Comparison of ENCODE assay signal across 8 cellular contexts in genomic region chr2:110677530-110678456, GRCh38. TPM values are rescaled to one million over a fixed set of nuclear protein-coding genes. Genes with fewer than 3 reads are reported as not detected.
DNase-seq lines count a peak whose midpoint lies in the region; TF ChIP-seq lines count a peak whose summit lies in the region.

Gene BUB1, minus strand, starts transcription at chr2:110678063. Its CDS starts 68 bp downstream, at chr2:110677995.

- H3K9me3 ChIP-seq in ES-I3 (ENCODE audit: control insufficient read depth, insufficient read depth, low read length): no peaks in the 10 kb centered on the region
- H3K9me3 ChIP-seq in HAP-1: no peaks in the 10 kb centered on the region
- no peaks in the 10 kb centered on the region for H3K9me3 ChIP-seq in MM.1S (replicated peaks; ENCODE audit: insufficient read depth, low read length)
- H3K9me3 ChIP-seq in stomach smooth muscle (ENCODE audit: control insufficient read depth in 2 of 2, low read length in 2 of 2): no peaks in the 10 kb centered on the region

- peaks cover 2% of the 10 kb centered on the region for H3K9me3 Mint-ChIP-seq in neural crest cell

- H3K27me3 ChIP-seq in HAP-1 (ENCODE audit: low read depth) (no peaks in the 10 kb centered on the region), MM.1S (replicated peaks; ENCODE audit: insufficient read depth, low read length) (no peaks in the 10 kb centered on the region), stomach smooth muscle (ENCODE audit: control insufficient read depth in 1 of 2, insufficient read depth in 2 of 2, low read length in 2 of 2) (peaks cover 0 to 3% of the 10 kb centered on the region in 2 donors)

- peaks cover 51% of the 10 kb centered on the region for H3K79me2 ChIP-seq in MM.1S (ENCODE audit: low read length)

- H3K4me1 Mint-ChIP-seq in neural crest cell: peaks cover 41% of the 10 kb centered on the region

- no peaks in the 10 kb centered on the region for H3K27me3 Mint-ChIP-seq in neural crest cell (ENCODE audit: low read depth)

- H3K27ac ChIP-seq in MM.1S (ENCODE audit: low read length): peak within 1 kb of the TSS; percentile 95
- peak within 1 kb of the TSS; percentile 62 for H3K27ac ChIP-seq in stomach smooth muscle (ENCODE audit: low read length)

- H3K36me3 ChIP-seq in ES-I3 (ENCODE audit: insufficient read depth, low read length): peaks cover 7% of the 10 kb centered on the region
- peaks cover 22% of the 10 kb centered on the region for H3K36me3 ChIP-seq in HAP-1 (replicated peaks)
- 0 out of 2 replicates have a peak, but pooled peaks cover 3% of the 10 kb centered on the region for H3K36me3 ChIP-seq in MM.1S (replicated peaks; ENCODE audit: insufficient read depth, low read length)
- no peaks in the 10 kb centered on the region for H3K36me3 ChIP-seq in stomach smooth muscle (ENCODE audit: control insufficient read depth in 2 of 2, insufficient read depth in 2 of 2, low read length in 2 of 2)

- H3K4me1 ChIP-seq in ES-I3 (ENCODE audit: insufficient read depth, low read length): peaks cover 18% of the 10 kb centered on the region
- peaks cover 19% of the 10 kb centered on the region for H3K4me1 ChIP-seq in HAP-1
- H3K4me1 ChIP-seq in MM.1S (ENCODE audit: low read length): peaks cover 18% of the 10 kb centered on the region
- H3K4me1 ChIP-seq in stomach smooth muscle (ENCODE audit: control insufficient read depth, insufficient read depth, low read length): peaks cover 6% of the 10 kb centered on the region

- H2AFZ ChIP-seq in MM.1S (ENCODE audit: low read length): peak within 1 kb of the TSS; percentile 21

- H3F3A ChIP-seq in MM.1S (ENCODE audit: insufficient read depth, low read length): peaks cover 41% of the 10 kb centered on the region

- H4K20me1 ChIP-seq in MM.1S (ENCODE audit: insufficient read depth, low read length): no peaks in the 10 kb centered on the region

- in situ Hi-C loops in HAP-1 (cut with MboI; ENCODE audit: low sequenced_read_pairs): loop anchor here (10.0 kb wide), 1 partner anchor 67 kb away; no protein-coding TSS in a partner anchor

- H3K36me3 Mint-ChIP-seq in neural crest cell (ENCODE audit: low read depth): peaks cover 2% of the 10 kb centered on the region

- H3K9me2 ChIP-seq in MM.1S (replicated peaks; ENCODE audit: insufficient read depth, low read length): no peaks in the 10 kb centered on the region

- TF ChIP-seq CTCF in MM.1S (IDR thresholded peaks at IDR 0.05; ENCODE audit: low read length) (no peak), fibroblast of villous mesenchyme (IDR thresholded peaks at IDR 0.05; ENCODE audit: insufficient read depth, low read depth, low read length) (no peak), neural crest cell (conservative IDR thresholded peaks at IDR 0.05) (no peak)

- H3K27ac Mint-ChIP-seq in neural crest cell (ENCODE audit: unreplicated experiment): peak within 1 kb of the TSS; percentile 96

- H3K4me2 ChIP-seq in MM.1S (ENCODE audit: low read depth, low read length): peak within 1 kb of the TSS; percentile 92

- peak; percentile 95 to 98 for DNase-seq in HAP-1 (ENCODE audit: low spot score in 2 of 2)
- peak; percentile 98 for DNase-seq in MM.1S
- DNase-seq in SIG-M5 (lab: John Stamatoyannopoulos, UW): peak; percentile 53
- peak; percentile 83 for DNase-seq in activated gamma-delta T cell (lab: John Stamatoyannopoulos, UW)
- peak; percentile 97 for DNase-seq in fibroblast of villous mesenchyme (ENCODE audit: low read depth)
- DNase-seq in neural crest cell (ENCODE audit: low read depth, low spot score): peak; percentile 94

- H3K4me3 ChIP-seq in HAP-1: peak within 1 kb of the TSS; percentile 89
- peak within 1 kb of the TSS; percentile 92 for H3K4me3 ChIP-seq in MM.1S (ENCODE audit: low read length)
- peak within 1 kb of the TSS; percentile 93 for H3K4me3 ChIP-seq in fibroblast of villous mesenchyme (ENCODE audit: low read depth, low read length)
- peak within 1 kb of the TSS; percentile 94 to 98 for H3K4me3 ChIP-seq in stomach smooth muscle (ENCODE audit: low read length in 2 of 2)

- peak within 1 kb of the TSS; percentile 98 for H3K4me3 Mint-ChIP-seq in neural crest cell

- H3K9ac ChIP-seq in ES-I3 (ENCODE audit: low read depth, low read length) (peak within 1 kb of the TSS; percentile 91), MM.1S (ENCODE audit: low read length) (peak within 1 kb of the TSS; percentile 96), stomach smooth muscle (ENCODE audit: low read length in 2 of 2) (peak within 1 kb of the TSS; percentile 91 to 94)

RNA-seq across cellular contexts. Expression of gene BUB1, which starts in this region (rescaled TPM):
- total RNA-seq in fibroblast of villous mesenchyme (18.7 and 37.1 TPM in 2 replicates), neural crest cell (80.4 and 83.8 TPM in 2 replicates)

Comparison
In these comparisons a context has a peak if more than half of its experiments do, and no peak if none do; other contexts are left out.
1. Peak in every context shown above with its lines: DNase-seq, H3K4me3 ChIP-seq and H3K27ac ChIP-seq.